ENCODE assay signal across 1 cellular context in genomic region chr1:233183226-233184020, GRCh38.
TF ChIP-seq lines count a peak whose summit lies in the region.

No MANE protein-coding gene starts in this region.

TF ChIP-seq in IMR-90, 13 proteins besides CTCF, POLR2A, EP300 and RAD21 (continued from another document):
- no peak for TF ChIP-seq CEBPB (IDR thresholded peaks at IDR 0.05; ENCODE audit: low read depth, low read length)
- TF ChIP-seq MAFK (IDR thresholded peaks at IDR 0.05; ENCODE audit: low read depth, low read length) = no peak
